In genomic region chr6:3289664-3290055, GRCh38 we compare ENCODE assay signal across 23 cellular contexts. TPM values are rescaled to one million over a fixed set of nuclear protein-coding genes. Genes with fewer than 3 reads are reported as not detected.
A peak's percentile ranks its signal among the peaks of the same experiment; 100 is the strongest.
DNase-seq lines count a peak whose midpoint lies in the region; ATAC-seq, FAIRE-seq and TF ChIP-seq lines count a peak whose summit lies in the region.
"Had no signal": no experiment of that assay in that cellular context is flagged by ENCODE, and none has a peak within 500 bp of the region (broad histone marks: within the 10 kb centered on the region; RNA-seq: fewer than 3 reads in every experiment).

No MANE protein-coding gene starts in this region.

- H3K23ac ChIP-seq in H9 (ENCODE audit: insufficient read length, low read depth, low read length), result no peak overlapping the region
- no peak overlapping the region for H3K23ac ChIP-seq in H1 (ENCODE audit: insufficient read length)
- H3K23ac ChIP-seq in neuronal stem cell (ENCODE audit: low read depth, low read length, poor library complexity), result peak overlapping the region; percentile 5

- peaks cover 11% of the 10 kb centered on the region for H4K20me1 ChIP-seq in BLaER1
- no peaks in the 10 kb centered on the region for H4K20me1 ChIP-seq in H9 (ENCODE audit: control insufficient read depth, insufficient read depth, insufficient read length)
- H4K20me1 ChIP-seq in H1 (replicated peaks in 1 of 2; ENCODE audit: control insufficient read depth in 1 of 2, insufficient read depth in 2 of 2, low read length in 2 of 2), result no peaks in the 10 kb centered on the region

- H3K4ac ChIP-seq in H9 (ENCODE audit: low read depth, low read length), result no peak overlapping the region
- no peak overlapping the region for H3K4ac ChIP-seq in H1 (replicated peaks; ENCODE audit: insufficient read length, low read depth, low read length)
- H3K4ac ChIP-seq in neuronal stem cell (ENCODE audit: low read length), result no peak overlapping the region

- H3K36me3 ChIP-seq in BLaER1 (peaks cover 10% of the 10 kb centered on the region; the same call in 1 of the 2 replicates), H1 (ENCODE audit: control insufficient read depth in 2 of 4, insufficient read depth in 4 of 4, low read length in 3 of 4) (peaks cover 0 to 4% (median 0%) of the 10 kb centered on the region in 4 experiments; a peak in 2 of 8 replicates), neuronal stem cell (replicated peaks in 1 of 2; ENCODE audit: control insufficient read depth in 2 of 2, insufficient read depth in 2 of 2, low read length in 2 of 2) (peaks cover 0 to 37% of the 10 kb centered on the region in 2 donors)
- H3K36me3 ChIP-seq: BE2C, SJSA1 had no signal

- no peaks in the 10 kb centered on the region for H3K27me3 Mint-ChIP-seq in H9 (ENCODE audit: low read depth)
- H3K27me3 Mint-ChIP-seq: CD4-positive, alpha-beta T cell had no signal

- H2BK12ac ChIP-seq in H9 (ENCODE audit: insufficient read length, low read depth, low read length) (no peak overlapping the region), H1 (ENCODE audit: low read depth, low read length) (no peak overlapping the region), neuronal stem cell (ENCODE audit: low read length) (no peak overlapping the region)

- H3K9me3 Mint-ChIP-seq in H9, result no peaks in the 10 kb centered on the region
- H3K9me3 Mint-ChIP-seq: CD4-positive, alpha-beta T cell had no signal

- peak overlapping the region; percentile 74 for H3K4me2 ChIP-seq in BLaER1
- no peak overlapping the region for H3K4me2 ChIP-seq in H9 (ENCODE audit: insufficient read depth, insufficient read length, low read length)
- H3K4me2 ChIP-seq in H1 (ENCODE audit: insufficient read depth in 1 of 2, low read depth in 2 of 2, low read length in 2 of 2), result no peak overlapping the region
- no peak overlapping the region for H3K4me2 ChIP-seq in neuronal stem cell (ENCODE audit: insufficient read depth, low read length, poor library complexity, severe bottlenecking)
- H3K4me2 ChIP-seq: KMS-11 had no signal

- H2BK5ac ChIP-seq in H9 (ENCODE audit: insufficient read length, low read length), result no peak overlapping the region
- no peak overlapping the region for H2BK5ac ChIP-seq in H1 (ENCODE audit: low read depth, low read length)
- peak overlapping the region; percentile 83 for H2BK5ac ChIP-seq in neuronal stem cell (ENCODE audit: low read length)

- TF ChIP-seq CTCF in H9 (conservative IDR thresholded peaks at IDR 0.05) (no peak), H1 (IDR thresholded peaks at IDR 0.05; ENCODE audit: control extremely low read depth in 1 of 3, insufficient read depth in 1 of 3, low read depth in 1 of 3, low read length in 3 of 3) (no peak)

- H2BK120ac ChIP-seq in H9 (ENCODE audit: low read depth, low read length, poor library complexity, severe bottlenecking) (no peak overlapping the region), H1 (replicated peaks; ENCODE audit: low read depth, low read length) (no peak overlapping the region), neuronal stem cell (ENCODE audit: low read depth, low read length) (no peak overlapping the region)

- CTCF ChIA-PET in H1 (lab: Charles Lee; ENCODE audit: partially characterized antibody), result interaction anchor here (0.7 to 2.7 kb wide), 6 partner anchors 9 to 442 kb away, joined by 3 to 17 read pairs (median 6); no protein-coding TSS in a partner anchor

- peaks cover 9 to 11% of the 10 kb centered on the region in 2 experiments; a peak in 3 of 4 replicates for H3K4me1 Mint-ChIP-seq in H9

- H3T11ph ChIP-seq in H9 (ENCODE audit: low read length), result no peak overlapping the region

- no peak for TF ChIP-seq RAD21 in H1 (IDR thresholded peaks at IDR 0.05 in 1 of 2, conservative IDR thresholded peaks at IDR 0.05 in 1 of 2; ENCODE audit: low read depth in 2 of 2, low read length in 2 of 2)

- H3K4me3 ChIP-seq in BLaER1 (no peak overlapping the region), H1 (ENCODE audit: extremely low read depth in 1 of 4, insufficient read depth in 2 of 4, low read depth in 3 of 4, low read length in 4 of 4) (no peak overlapping the region), neuronal stem cell (ENCODE audit: low read length in 2 of 2) (no peak overlapping the region)
- H3K4me3 ChIP-seq: GM23248, SJSA1 had no signal

- H3K79me1 ChIP-seq in H9 (ENCODE audit: insufficient read depth, low read depth, low read length, poor library complexity, severe bottlenecking) (no peaks in the 10 kb centered on the region), H1 (ENCODE audit: low read depth, low read length) (no peaks in the 10 kb centered on the region), neuronal stem cell (ENCODE audit: low read depth, low read length) (no peaks in the 10 kb centered on the region)

- H3K4me3 Mint-ChIP-seq in H9, result no peak overlapping the region
- H3K4me3 Mint-ChIP-seq: CD4-positive, alpha-beta T cell had no signal

- H4K8ac ChIP-seq in H9 (replicated peaks; ENCODE audit: insufficient read length, low read depth, low read length), result no peak overlapping the region
- H4K8ac ChIP-seq in H1 (ENCODE audit: extremely low read depth, insufficient read depth, low read length), result peak overlapping the region; percentile 9; the same call in 1 of the 2 replicates
- no peak overlapping the region for H4K8ac ChIP-seq in neuronal stem cell (ENCODE audit: low read depth, low read length)

- TF ChIP-seq POLR2A in H1 (IDR thresholded peaks at IDR 0.05; ENCODE audit: control extremely low read depth in 1 of 2, low read depth in 2 of 2, low read length in 2 of 2), result no peak

- no peak for FAIRE-seq in H1 (lab: Jason Lieb, UNC)
- FAIRE-seq: HTR-8/SVneo had no signal

- H3K9ac ChIP-seq in BLaER1 (0 out of 2 replicates have a peak overlapping the region, but pooled peaks have one; percentile 4), H9 (ENCODE audit: extremely low read depth, insufficient read length, low read length) (no peak overlapping the region), H1 (replicated peaks in 1 of 4; ENCODE audit: extremely low read depth in 1 of 4, low read depth in 3 of 4, low read length in 3 of 4) (no peak overlapping the region), neuronal stem cell (ENCODE audit: low read depth, low read length, poor library complexity) (no peak overlapping the region)
- H3K9ac ChIP-seq: GM23248, KMS-11 had no signal

- H2BK20ac ChIP-seq in H9 (ENCODE audit: low read depth, low read length, poor library complexity, severe bottlenecking), result no peak overlapping the region
- no peak overlapping the region for H2BK20ac ChIP-seq in H1 (ENCODE audit: low read length)

- H3K27me3 ChIP-seq in BLaER1 (no peaks in the 10 kb centered on the region), H9 (ENCODE audit: insufficient read depth, low read length) (no peaks in the 10 kb centered on the region), H1 (replicated peaks in 1 of 4; ENCODE audit: control insufficient read depth in 3 of 4, extremely low read depth in 1 of 4, insufficient read depth in 3 of 4, low read length in 3 of 4) (no peaks in the 10 kb centered on the region), neuronal stem cell (ENCODE audit: control insufficient read depth in 3 of 3, insufficient read depth in 3 of 3, low read depth in 1 of 3, low read length in 3 of 3) (no peaks in the 10 kb centered on the region)
- H3K27me3 ChIP-seq: BE2C, SJSA1 had no signal

- H2AK5ac ChIP-seq in H9 (ENCODE audit: insufficient read length, low read length) (no peak overlapping the region), H1 (ENCODE audit: low read depth, low read length) (no peak overlapping the region), neuronal stem cell (ENCODE audit: low read depth, low read length) (no peak overlapping the region)

- no peak for TF ChIP-seq EP300 in H1 (IDR thresholded peaks at IDR 0.05; ENCODE audit: borderline replicate concordance in 1 of 2, low read depth in 2 of 2, low read length in 2 of 2)

- DNase-seq in H9, result no peak
- DNase-seq in H1 (ENCODE audit: low read depth in 1 of 2, low spot score in 2 of 2), result no peak
- no peak for DNase-seq in neuronal stem cell (ENCODE audit: low spot score)
- DNase-seq in NCI-H510A treated with DMSO at 0.1 percent for 48 hours (lab: John Stamatoyannopoulos, UW), result no peak
- DNase-seq: BE2C, COR-L47, DMS79 treated with DMSO at 0.1 percent for 48 hours, GM23248, HCEC 1CT, NCI-H1092 treated with DMSO at 0.1 percent for 48 hours, NCI-H1436 treated with DMSO at 0.1 percent for 48 hours, NCI-H1930, NCI-H2227 treated with DMSO at 0.1 percent for 48 hours, NCI-H510A, NCI-H748 treated with DMSO at 0.1 percent for 48 hours had no signal

- H2AFZ ChIP-seq in H9 (ENCODE audit: low read length) (no peak overlapping the region), H1 (ENCODE audit: low read length) (no peak overlapping the region), neuronal stem cell (ENCODE audit: low read length) (no peak overlapping the region)
- H2AFZ ChIP-seq: GM23248 had no signal

- H3K27ac Mint-ChIP-seq in H9, result peak overlapping the region in 2 of 3 experiments; percentile 44 to 53; a peak in 1 of 7 replicates
- H3K27ac Mint-ChIP-seq: CD4-positive, alpha-beta T cell had no signal

- no peak overlapping the region for H4K5ac ChIP-seq in H9 (ENCODE audit: insufficient read length, low read depth, low read length)
- H4K5ac ChIP-seq in H1 (ENCODE audit: insufficient read length, low read depth, low read length), result no peak overlapping the region

- ATAC-seq in GM19035 (IDR thresholded peaks at IDR 0.05; ENCODE audit: unreplicated experiment) (no peak), GM19455 (IDR thresholded peaks at IDR 0.05; ENCODE audit: unreplicated experiment) (no peak)
- ATAC-seq: Panc1 had no signal

- H3K23me2 ChIP-seq in H9 (ENCODE audit: insufficient read length, low read depth, low read length, poor library complexity, severe bottlenecking) (no peaks in the 10 kb centered on the region), H1 (ENCODE audit: low read depth, low read length) (no peaks in the 10 kb centered on the region)

- WGBS in H9 (ENCODE audit: extremely low coverage, insufficient read length, low lambda C conversion rate), result no CpG with 5 or more reads among the region's 7 CpGs
- 90% methylated on average over 7 of the region's 7 CpGs; no CpG with 5 or more reads in 1 of the 2 experiments for WGBS in H1 (ENCODE audit: extremely low coverage in 1 of 2, insufficient coverage in 1 of 2, insufficient read length in 1 of 2, insufficient replicate concordance in 2 of 2, low coverage in 1 of 2, low lambda C conversion rate in 2 of 2, missing lambda C conversion rate in 1 of 2), 2 experiments
- no CpG with 5 or more reads among the region's 7 CpGs for WGBS in neuronal stem cell (ENCODE audit: extremely low coverage in 2 of 2, insufficient read length in 2 of 2, insufficient replicate concordance in 1 of 2), 2 donors

- H3K27ac ChIP-seq in BLaER1 (peak overlapping the region; percentile 63), H9 (ENCODE audit: insufficient read length, low read depth, low read length) (no peak overlapping the region), H1 (ENCODE audit: low read depth, low read length) (no peak overlapping the region), neuronal stem cell (replicated peaks; ENCODE audit: low read length) (no peak overlapping the region)
- H3K27ac ChIP-seq: GM23248, KMS-11, SJSA1 had no signal

- peaks cover 26% of the 10 kb centered on the region for H3K4me1 ChIP-seq in BLaER1
- H3K4me1 ChIP-seq in H9 (ENCODE audit: insufficient read depth, low read length), result no peaks in the 10 kb centered on the region
- H3K4me1 ChIP-seq in H1 (replicated peaks in 1 of 4; ENCODE audit: control insufficient read depth in 3 of 4, insufficient read depth in 4 of 4, low read length in 3 of 4), result no peaks in the 10 kb centered on the region; a peak in 1 of 7 replicates
- peaks cover 4% of the 10 kb centered on the region in 2 donors for H3K4me1 ChIP-seq in neuronal stem cell (ENCODE audit: control insufficient read depth in 2 of 2, insufficient read depth in 1 of 2, low read depth in 1 of 2, low read length in 2 of 2)
- H3K4me1 ChIP-seq: BE2C, SJSA1 had no signal

- no peak overlapping the region for H3K56ac ChIP-seq in H9 (ENCODE audit: insufficient read length, low read depth, low read length)
- H3K56ac ChIP-seq in H1 (replicated peaks; ENCODE audit: insufficient read length, low read depth, low read length), result no peak overlapping the region

- H3K14ac ChIP-seq in H9 (ENCODE audit: insufficient read depth, low read length) (no peak overlapping the region), H1 (ENCODE audit: insufficient read length) (no peak overlapping the region), neuronal stem cell (ENCODE audit: low read length) (no peak overlapping the region)

- H3K18ac ChIP-seq in H9 (ENCODE audit: insufficient read length, low read depth, low read length) (no peak overlapping the region), H1 (ENCODE audit: extremely low read depth, low read length) (no peak overlapping the region), neuronal stem cell (ENCODE audit: low read length) (no peak overlapping the region)

- peaks cover 15 to 43% (median 19%) of the 10 kb centered on the region in 3 experiments for H3K36me3 Mint-ChIP-seq in H9 (ENCODE audit: insufficient read depth in 1 of 3, low read depth in 3 of 3)

- H3K9me3 ChIP-seq in BLaER1 (no peaks in the 10 kb centered on the region), H9 (ENCODE audit: control insufficient read depth, low read depth, low read length) (no peaks in the 10 kb centered on the region), H1 (ENCODE audit: insufficient read depth in 2 of 2, low read depth in 1 of 2, low read length in 1 of 2) (no peaks in the 10 kb centered on the region), neuronal stem cell (replicated peaks in 1 of 2; ENCODE audit: control insufficient read depth in 2 of 2, insufficient read depth in 1 of 2, low read depth in 1 of 2, low read length in 2 of 2) (no peaks in the 10 kb centered on the region)
- H3K9me3 ChIP-seq: BE2C, SJSA1 had no signal

- no peaks in the 10 kb centered on the region for H3K79me2 ChIP-seq in H9 (ENCODE audit: insufficient read depth, low read length)
- no peaks in the 10 kb centered on the region for H3K79me2 ChIP-seq in H1 (ENCODE audit: control insufficient read depth in 1 of 2, insufficient read depth in 2 of 2, low read length in 2 of 2)

- POLR2A ChIA-PET in H1 (lab: Charles Lee; ENCODE audit: partially characterized antibody), result no interaction called here

- H2BK15ac ChIP-seq in H9 (ENCODE audit: low read depth, low read length), result no peak overlapping the region
- no peak overlapping the region for H2BK15ac ChIP-seq in H1 (ENCODE audit: low read length)
- H2BK15ac ChIP-seq in neuronal stem cell (ENCODE audit: low read length), result no peak overlapping the region

- H4K91ac ChIP-seq in H9 (ENCODE audit: insufficient read length, low read depth, low read length) (no peak overlapping the region), H1 (replicated peaks; ENCODE audit: insufficient read length, low read length) (no peak overlapping the region), neuronal stem cell (ENCODE audit: low read depth, low read length, poor library complexity) (no peak overlapping the region)

RNA-seq across cellular contexts. Expression of gene PSMG4, which starts 30.9 kb away (rescaled TPM):
- 27.3 and 29.3 TPM in 2 replicates for total RNA-seq in H9 (2021)
- 40.6 and 45.6 TPM in 2 replicates for total RNA-seq in H1 (2021; fragmentation: NEBNext Ultra II Directional; extraction: Animal tissue kit (Norgen Biotek cat#: 25700))
- 113 and 127 TPM in 2 replicates for polyA plus RNA-seq in H1 (2011; rRNA removed)
- polyA plus RNA-seq in H1 (2011; cell fraction: cytosol; rRNA removed), result 91.5 TPM
- polyA plus RNA-seq in H1 (2011; cell fraction: nucleus; rRNA removed), result 70.8 TPM
- polyA plus RNA-seq in H1 (2012, experiment 1 of 2), result 29.6 to 57.7 TPM (median 54.4 TPM) in 4 replicates
- polyA plus RNA-seq in H1 (2012, experiment 2 of 2), result 47.1 TPM
- 52.3 TPM for polyA plus RNA-seq in H1 (2013, experiment 1 of 2)
- polyA plus RNA-seq in H1 (2013, experiment 2 of 2), result 56.2 TPM
- polyA minus RNA-seq in H1 (2011; rRNA and poly(A)+ RNA removed), result 21.4 and 30.4 TPM in 2 replicates
- polyA minus RNA-seq in H1 (2011; cell fraction: cytosol; rRNA and poly(A)+ RNA removed), result 15.4 TPM
- polyA minus RNA-seq in H1 (2011; cell fraction: nucleus; rRNA and poly(A)+ RNA removed), result 39.9 TPM
- polyA plus RNA-seq in neuronal stem cell (2013, experiment 1 of 2), result 24.7 TPM
- polyA plus RNA-seq in neuronal stem cell (2013, experiment 2 of 2), result 24.4 TPM
